Comparison of ENCODE assay signal across 33 cellular contexts in genomic region chr17:41724476-41725030, GRCh38. TPM values are rescaled to one million over a fixed set of nuclear protein-coding genes. Genes with fewer than 3 reads are reported as not detected.
DNase-seq lines count a peak whose midpoint lies in the region; ATAC-seq lines count a peak whose summit lies in the region.
"Had no signal": no experiment of that assay in that cellular context is flagged by ENCODE, and none has a peak within 500 bp of the region (broad histone marks: within the 10 kb centered on the region; RNA-seq: fewer than 3 reads in every experiment).

No MANE protein-coding gene starts in this region.

- WGBS in mesenchymal stem cell, result 90% methylated on average over 15 of the region's 15 CpGs

- H2BK5ac ChIP-seq in mesenchymal stem cell (ENCODE audit: low read depth, low read length, poor library complexity, severe bottlenecking), result no peak overlapping the region

- H3K14ac ChIP-seq in mesenchymal stem cell (ENCODE audit: low read length in 2 of 2), result no peak overlapping the region

- no peaks in the 10 kb centered on the region for H3K36me3 ChIP-seq in mesenchymal stem cell (ENCODE audit: control insufficient read depth in 1 of 2, insufficient read depth in 2 of 2, low read depth in 1 of 2, low read length in 2 of 2)
- H3K36me3 ChIP-seq: brain microvascular endothelial cell, gastroesophageal sphincter, sigmoid colon, upper lobe of left lung had no signal

- no peak overlapping the region for H3K9ac ChIP-seq in mesenchymal stem cell (ENCODE audit: low read length)
- H3K9ac ChIP-seq: BLaER1 treated with 17β-estradiol and CSF1 and Interleukin-3, amounts not matched to agents 10 nM and 100 nM; KMS-11; SK-N-SH had no signal

- H3K79me1 ChIP-seq in mesenchymal stem cell (replicated peaks; ENCODE audit: low read length, poor library complexity, severe bottlenecking), result no peaks in the 10 kb centered on the region

- no peak overlapping the region for H3K27ac ChIP-seq in mesenchymal stem cell (ENCODE audit: low read length, poor library complexity, severe bottlenecking)
- H3K27ac ChIP-seq: BLaER1 treated with 17β-estradiol and CSF1 and Interleukin-3, amounts not matched to agents 10 nM and 100 nM; brain microvascular endothelial cell; gastroesophageal sphincter; KMS-11; psoas muscle; sigmoid colon; upper lobe of left lung had no signal

- peaks cover 12% of the 10 kb centered on the region for H3K4me1 ChIP-seq in mesenchymal stem cell (ENCODE audit: control insufficient read depth, insufficient read depth, low read depth, low read length)
- H3K4me1 ChIP-seq: gastroesophageal sphincter, psoas muscle, sigmoid colon, upper lobe of left lung had no signal

- no peaks in the 10 kb centered on the region for H3K9me3 ChIP-seq in mesenchymal stem cell (ENCODE audit: control insufficient read depth, low read length)
- H3K9me3 ChIP-seq: BLaER1 treated with 17β-estradiol and CSF1 and Interleukin-3, amounts not matched to agents 10 nM and 100 nM; gastroesophageal sphincter; psoas muscle; sigmoid colon; SK-N-SH; upper lobe of left lung had no signal

- no peak overlapping the region for H3K23ac ChIP-seq in mesenchymal stem cell (ENCODE audit: low read length in 2 of 2)

- ATAC-seq in GM18861 (IDR thresholded peaks at IDR 0.05; ENCODE audit: unreplicated experiment), result no peak
- no peak for ATAC-seq in HG03159 (IDR thresholded peaks at IDR 0.05; ENCODE audit: unreplicated experiment)
- ATAC-seq: gastroesophageal sphincter; left colon; psoas muscle; stimulated activated memory B cell treated with anti-CD40 and anti-IgM and Interleukin-4, amounts not matched to agents 10 μg/mL and 1 μg/mL and 100 μg/mL, for 72 hours; T-helper 17 cell had no signal

- no peak overlapping the region for H2AFZ ChIP-seq in mesenchymal stem cell (ENCODE audit: low read depth, low read length)

- H3K27me3 ChIP-seq in mesenchymal stem cell (ENCODE audit: control insufficient read depth in 1 of 2, insufficient read depth in 1 of 2, low read length in 2 of 2), result peaks cover 5 to 46% of the 10 kb centered on the region in 2 experiments
- H3K27me3 ChIP-seq: BLaER1 treated with 17β-estradiol and CSF1 and Interleukin-3, amounts not matched to agents 10 nM and 100 nM; brain microvascular endothelial cell; upper lobe of left lung had no signal

- H2BK120ac ChIP-seq in mesenchymal stem cell (ENCODE audit: low read depth, low read length), result no peak overlapping the region

- no peak overlapping the region for H3K4me2 ChIP-seq in mesenchymal stem cell (ENCODE audit: low read length, poor library complexity, severe bottlenecking)
- H3K4me2 ChIP-seq: BLaER1 treated with 17β-estradiol and CSF1 and Interleukin-3, amounts not matched to agents 10 nM and 100 nM; KMS-11; SK-N-SH had no signal

- peak overlapping the region; percentile 39 for H4K91ac ChIP-seq in mesenchymal stem cell (ENCODE audit: low read length)

- no peak overlapping the region for H3K4ac ChIP-seq in mesenchymal stem cell (ENCODE audit: low read depth in 1 of 2, low read length in 2 of 2)

- no peak overlapping the region for H4K8ac ChIP-seq in mesenchymal stem cell (ENCODE audit: low read length)

- no peak overlapping the region for H2BK12ac ChIP-seq in mesenchymal stem cell (ENCODE audit: low read length in 2 of 2)

- H3K18ac ChIP-seq in mesenchymal stem cell (ENCODE audit: low read depth in 1 of 2, low read length in 2 of 2), result no peak overlapping the region

- H3K4me3 ChIP-seq in mesenchymal stem cell (ENCODE audit: insufficient read depth in 1 of 2, low read depth in 1 of 2, low read length in 2 of 2), result no peak overlapping the region
- H3K4me3 ChIP-seq: BLaER1 treated with 17β-estradiol and CSF1 and Interleukin-3, amounts not matched to agents 10 nM and 100 nM; gastroesophageal sphincter; psoas muscle; sigmoid colon; upper lobe of left lung had no signal

- H2BK15ac ChIP-seq in mesenchymal stem cell (ENCODE audit: low read depth, poor library complexity, severe bottlenecking), result no peak overlapping the region

- DNase-seq in DMS53 treated with DMSO at 0.1 percent for 48 hours (lab: John Stamatoyannopoulos, UW; ENCODE audit: unreplicated experiment) (peak; percentile 58), NCI-H146 (lab: John Stamatoyannopoulos, UW) (peak; percentile 93), NCI-H774 (lab: John Stamatoyannopoulos, UW) (peak; percentile 87), mesenchymal stem cell (no peak), NCI-H2107 treated with DMSO at 0.1 percent for 48 hours (lab: John Stamatoyannopoulos, UW; ENCODE audit: unreplicated experiment) (no peak)
- DNase-seq: activated CD4-positive, alpha-beta memory T cell treated with anti-CD3 and anti-CD28 coated beads, Interleukin-2, amount 10 ng/mL, durations not matched to agents 7 days and 5 days; activated CD4-positive, CD25-positive, alpha-beta regulatory T cell treated with anti-CD3 and anti-CD28 coated beads, Interleukin-2, amount 50 U/mL, for 72 hours; activated CD8-positive, alpha-beta memory T cell treated with anti-CD3 and anti-CD28 coated beads, Interleukin-2, amount 50 U/mL, for 48 hours; activated naive CD4-positive, alpha-beta T cell treated with anti-CD3 and anti-CD28 coated beads, Interleukin-2, amount 10 ng/mL, durations not matched to agents 7 days and 5 days; brain microvascular endothelial cell; Calu3; HCEC 1CT; hypothalamus; immature natural killer cell; left colon; mesendoderm; MM.1S; NCI-H1694 treated with DMSO at 0.1 percent for 48 hours; NCI-H446; psoas muscle; RPMI8226; sigmoid colon; SK-N-SH; stimulated activated CD4-positive, alpha-beta T cell treated with anti-CD3 and anti-CD28 coated beads, Interleukin-4, amount 100 ng/mL, for 4 hours; T-helper 17 cell had no signal

- no peak overlapping the region for H2AK5ac ChIP-seq in mesenchymal stem cell (ENCODE audit: low read length, severe bottlenecking)

RNA-seq across cellular contexts. Expression of gene HAP1, which starts 9.9 kb away (rescaled TPM):
- 1.6 TPM for polyA plus RNA-seq in mesenchymal stem cell (2013, experiment 1 of 2)
- 1.5 TPM for polyA plus RNA-seq in mesenchymal stem cell (2013, experiment 2 of 2)
- polyA plus RNA-seq: immature natural killer cell had no signal

RNA-seq across cellular contexts. Expression of gene GAST, which starts 12.4 kb away (rescaled TPM):
- polyA plus RNA-seq in mesenchymal stem cell (2013, experiment 1 of 2), result not detected
- polyA plus RNA-seq in mesenchymal stem cell (2013, experiment 2 of 2), result not detected
- polyA plus RNA-seq: fibroblast of lung, immature natural killer cell, psoas muscle, sigmoid colon, SK-N-SH had no signal

RNA-seq across cellular contexts. Expression of gene EIF1, which starts 35.9 kb away (rescaled TPM):
- 1,039 TPM for polyA plus RNA-seq in mesenchymal stem cell (2013, experiment 1 of 2)
- polyA plus RNA-seq in mesenchymal stem cell (2013, experiment 2 of 2), result 1,049 TPM

Comparison
In these comparisons a context has a peak if more than half of its experiments do, and no peak if none do; other contexts are left out.
1. DNase-seq: peak in DMS53 treated with DMSO at 0.1 percent for 48 hours (single experiment), NCI-H146 (single experiment) and NCI-H774 (single experiment); none in mesenchymal stem cell (single experiment) and NCI-H2107 treated with DMSO at 0.1 percent for 48 hours (single experiment).